ENCODE assay signal across 25 cellular contexts in the genomic region with DNA sequence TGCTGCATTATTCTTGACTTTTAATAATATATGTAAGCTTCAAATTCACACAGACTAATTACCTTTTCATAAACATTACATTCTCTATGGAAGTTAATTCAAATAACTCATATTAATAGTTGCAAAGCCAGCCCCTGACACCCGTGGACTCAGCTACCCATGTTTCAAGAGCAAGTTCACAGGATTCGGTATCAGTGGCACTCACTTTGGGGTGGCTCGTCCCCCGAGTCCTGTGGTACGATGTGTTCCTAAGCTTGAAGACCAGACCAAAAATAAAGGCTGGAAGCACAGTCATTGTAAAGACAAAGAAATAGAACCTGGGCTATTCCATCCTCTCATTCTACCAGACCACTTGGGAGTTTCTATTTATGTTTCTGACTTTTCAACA.
A peak's percentile ranks its signal among the peaks of the same experiment; 100 is the strongest.
DNase-seq lines count a peak whose midpoint lies in the region; ATAC-seq and TF ChIP-seq lines count a peak whose summit lies in the region.
"Had no signal": no experiment of that assay in that cellular context is flagged by ENCODE, and none has a peak within 500 bp of the region (broad histone marks: within the 10 kb centered on the region; RNA-seq: fewer than 3 reads in every experiment).

No MANE protein-coding gene starts in this region.

- peak overlapping the region in 2 of 3 experiments; percentile 6 to 52; a peak in 2 of 7 replicates for H3K27ac Mint-ChIP-seq in H9
- peak overlapping the region; percentile 61 for H3K27ac Mint-ChIP-seq in central memory CD8-positive, alpha-beta T cell (ENCODE audit: low read depth)
- H3K27ac Mint-ChIP-seq in stimulated activated effector memory CD8-positive, alpha-beta T cell treated with anti-CD3 and anti-CD28 coated beads, Interleukin-12 subunit alpha, Interleukin-12 subunit beta, amount 100 ng/mL, for 72 hours, result peak overlapping the region; percentile 48
- H3K27ac Mint-ChIP-seq: neural progenitor cell had no signal

- no peaks in the 10 kb centered on the region for H3K9me3 Mint-ChIP-seq in H9
- no peaks in the 10 kb centered on the region for H3K9me3 Mint-ChIP-seq in central memory CD8-positive, alpha-beta T cell
- no peaks in the 10 kb centered on the region for H3K9me3 Mint-ChIP-seq in stimulated activated effector memory CD8-positive, alpha-beta T cell treated with anti-CD3 and anti-CD28 coated beads, Interleukin-12 subunit alpha, Interleukin-12 subunit beta, amount 100 ng/mL, for 72 hours
- H3K9me3 Mint-ChIP-seq: neural progenitor cell had no signal

- H3K9ac ChIP-seq in H9 (ENCODE audit: extremely low read depth, insufficient read length, low read length), result no peak overlapping the region
- H3K9ac ChIP-seq: GM23248, neural progenitor cell had no signal

- no peaks in the 10 kb centered on the region for H3K27me3 ChIP-seq in H9 (ENCODE audit: insufficient read depth, low read length)
- H3K27me3 ChIP-seq: BE2C, foreskin keratinocyte, hepatocyte, neural progenitor cell, tibial nerve had no signal

- H2BK20ac ChIP-seq in H9 (ENCODE audit: low read depth, low read length, poor library complexity, severe bottlenecking), result no peak overlapping the region

- H4K91ac ChIP-seq in H9 (ENCODE audit: insufficient read length, low read depth, low read length), result no peak overlapping the region

- peaks cover 2% of the 10 kb centered on the region for H3K27me3 Mint-ChIP-seq in H9 (ENCODE audit: low read depth)
- H3K27me3 Mint-ChIP-seq in central memory CD8-positive, alpha-beta T cell, result no peaks in the 10 kb centered on the region

- H3K4me1 Mint-ChIP-seq in H9, result peaks cover 27 to 35% of the 10 kb centered on the region in 2 experiments
- H3K4me1 Mint-ChIP-seq in central memory CD8-positive, alpha-beta T cell, result peaks cover 73% of the 10 kb centered on the region
- peaks cover 77% of the 10 kb centered on the region for H3K4me1 Mint-ChIP-seq in stimulated activated effector memory CD8-positive, alpha-beta T cell treated with anti-CD3 and anti-CD28 coated beads, Interleukin-12 subunit alpha, Interleukin-12 subunit beta, amount 100 ng/mL, for 72 hours

- H3K27ac ChIP-seq in H9 (ENCODE audit: insufficient read length, low read depth, low read length), result no peak overlapping the region
- H3K27ac ChIP-seq: A549, foreskin keratinocyte, GM23248, hepatocyte, neural progenitor cell had no signal

- H4K20me1 ChIP-seq in H9 (ENCODE audit: control insufficient read depth, insufficient read depth, insufficient read length), result no peaks in the 10 kb centered on the region

- H3K4me1 ChIP-seq in H9 (ENCODE audit: insufficient read depth, low read length), result peaks cover 6% of the 10 kb centered on the region

- H2BK120ac ChIP-seq in H9 (ENCODE audit: low read depth, low read length, poor library complexity, severe bottlenecking), result no peak overlapping the region

- H2AK5ac ChIP-seq in H9 (ENCODE audit: insufficient read length, low read length), result no peak overlapping the region

- DNase-seq in activated T-cell treated with anti-CD3 and anti-CD28 coated beads, Interleukin-2, amount 50 U/mL, for 1 hour, result peak; percentile 12
- no peak for DNase-seq in activated T-cell treated with anti-CD3 and anti-CD28 coated beads, Interleukin-2, amount 50 U/mL, for 48 hours
- DNase-seq in H9, result no peak
- no peak for DNase-seq in central memory CD8-positive, alpha-beta T cell (ENCODE audit: low spot score in 2 of 2)
- no peak for DNase-seq in stimulated activated effector memory CD8-positive, alpha-beta T cell treated with anti-CD3 and anti-CD28 coated beads, Interleukin-12 subunit alpha, Interleukin-12 subunit beta, amount 100 ng/mL, for 72 hours (ENCODE audit: low spot score in 2 of 2)
- DNase-seq in CD1c-positive myeloid dendritic cell (ENCODE audit: extremely low spot score), result no peak
- DNase-seq in NOMO-1 treated with DMSO at 0.1 percent for 48 hours (lab: John Stamatoyannopoulos, UW; ENCODE audit: unreplicated experiment), result no peak
- no peak for DNase-seq in AG08396 (ENCODE audit: low spot score)
- DNase-seq: activated CD4-positive, alpha-beta T cell treated with anti-CD3 and anti-CD28 coated beads for 48 hours; activated gamma-delta T cell treated with Interleukin-2 at 50 U/mL for 16 hours; BE2C; foreskin keratinocyte; GM23248; NCI-H1048; NCI-H2029; NCI-H226; NCI-H82; PC-3; SIG-M5; stimulated activated naive CD4-positive, alpha-beta T cell treated with Interleukin-2 at 50 U/mL for 16 hours; T-helper 1 cell had no signal

- no CpG with 5 or more reads among the region's 5 CpGs for WGBS in H9 (ENCODE audit: extremely low coverage, insufficient read length, low lambda C conversion rate)

- no peak overlapping the region for H2BK12ac ChIP-seq in H9 (ENCODE audit: insufficient read length, low read depth, low read length)

- no peak overlapping the region for H3K4ac ChIP-seq in H9 (ENCODE audit: low read depth, low read length)

- H3K14ac ChIP-seq in H9 (ENCODE audit: insufficient read depth, low read length), result no peak overlapping the region

- no peak overlapping the region for H2BK15ac ChIP-seq in H9 (ENCODE audit: low read depth, low read length)

- no peak overlapping the region for H4K8ac ChIP-seq in H9 (replicated peaks; ENCODE audit: insufficient read length, low read depth, low read length)

- no peak overlapping the region for H2BK5ac ChIP-seq in H9 (ENCODE audit: insufficient read length, low read length)

- no peak overlapping the region for H3K18ac ChIP-seq in H9 (ENCODE audit: insufficient read length, low read depth, low read length)

- H3K4me2 ChIP-seq in H9 (ENCODE audit: insufficient read depth, insufficient read length, low read length), result no peak overlapping the region
- H3K4me2 ChIP-seq: A549, hepatocyte, neural progenitor cell had no signal

- no peak overlapping the region for H4K5ac ChIP-seq in H9 (ENCODE audit: insufficient read length, low read depth, low read length)

- no peaks in the 10 kb centered on the region for H3K79me1 ChIP-seq in H9 (ENCODE audit: insufficient read depth, low read depth, low read length, poor library complexity, severe bottlenecking)

- H3K36me3 Mint-ChIP-seq in H9 (ENCODE audit: insufficient read depth in 1 of 3, low read depth in 3 of 3), result no peaks in the 10 kb centered on the region
- peaks cover 14% of the 10 kb centered on the region for H3K36me3 Mint-ChIP-seq in central memory CD8-positive, alpha-beta T cell (ENCODE audit: insufficient read depth)
- H3K36me3 Mint-ChIP-seq in stimulated activated effector memory CD8-positive, alpha-beta T cell treated with anti-CD3 and anti-CD28 coated beads, Interleukin-12 subunit alpha, Interleukin-12 subunit beta, amount 100 ng/mL, for 72 hours, result peaks cover 24% of the 10 kb centered on the region
- H3K36me3 Mint-ChIP-seq: neural progenitor cell had no signal

- TF ChIP-seq CTCF in H9 (conservative IDR thresholded peaks at IDR 0.05), result no peak

- H3K4me3 Mint-ChIP-seq in H9, result no peak overlapping the region
- no peak overlapping the region for H3K4me3 Mint-ChIP-seq in central memory CD8-positive, alpha-beta T cell
- no peak overlapping the region for H3K4me3 Mint-ChIP-seq in stimulated activated effector memory CD8-positive, alpha-beta T cell treated with anti-CD3 and anti-CD28 coated beads, Interleukin-12 subunit alpha, Interleukin-12 subunit beta, amount 100 ng/mL, for 72 hours
- H3K4me3 Mint-ChIP-seq: neural progenitor cell had no signal

- no peaks in the 10 kb centered on the region for H3K23me2 ChIP-seq in H9 (ENCODE audit: insufficient read length, low read depth, low read length, poor library complexity, severe bottlenecking)

- no peaks in the 10 kb centered on the region for H3K9me3 ChIP-seq in H9 (ENCODE audit: control insufficient read depth, low read depth, low read length)
- H3K9me3 ChIP-seq: A549, BE2C, tibial nerve had no signal

- no peaks in the 10 kb centered on the region for H3K79me2 ChIP-seq in H9 (ENCODE audit: insufficient read depth, low read length)

- H3K23ac ChIP-seq in H9 (ENCODE audit: insufficient read length, low read depth, low read length), result no peak overlapping the region

- H2AFZ ChIP-seq in H9 (ENCODE audit: low read length), result no peak overlapping the region
- H2AFZ ChIP-seq: GM23248, hepatocyte, neural progenitor cell had no signal

- no peak for ATAC-seq in central memory CD8-positive, alpha-beta T cell (replicated peaks; ENCODE audit: extremely low read depth, poor library complexity, severe bottlenecking)
- ATAC-seq in stimulated activated effector memory CD8-positive, alpha-beta T cell treated with anti-CD3 and anti-CD28 coated beads, Interleukin-12 subunit alpha, Interleukin-12 subunit beta, amount 100 ng/mL, for 72 hours, result no peak
- ATAC-seq: A549, foreskin keratinocyte, PC-3 had no signal

- no peak overlapping the region for H3K56ac ChIP-seq in H9 (ENCODE audit: insufficient read length, low read depth, low read length)

- no peak overlapping the region for H3T11ph ChIP-seq in H9 (ENCODE audit: low read length)
